25 cellular contexts compared by ENCODE assay signal in genomic region chr2:149049142-149049541, GRCh38. TPM values are rescaled to one million over a fixed set of nuclear protein-coding genes. Genes with fewer than 3 reads are reported as not detected.
DNase-seq lines count a peak whose midpoint lies in the region; ATAC-seq, FAIRE-seq and TF ChIP-seq lines count a peak whose summit lies in the region.
"Had no signal": no experiment of that assay in that cellular context is flagged by ENCODE, and none has a peak within 500 bp of the region (broad histone marks: within the 10 kb centered on the region; RNA-seq: fewer than 3 reads in every experiment).

No MANE protein-coding gene starts in this region.

- H3K4me3 Mint-ChIP-seq in activated CD4-positive, alpha-beta memory T cell treated with anti-CD3 and anti-CD28 coated beads, Interleukin-2, amount 10 ng/mL, durations not matched to agents 7 days and 5 days, result no peak overlapping the region
- H3K4me3 Mint-ChIP-seq: activated CD8-positive, alpha-beta memory T cell treated with anti-CD3 and anti-CD28 coated beads, Interleukin-2, amount 10 ng/mL, durations not matched to agents 7 days and 5 days; CD8-positive, alpha-beta T cell; neural crest cell; T-cell had no signal

- CTCF ChIA-PET in activated CD4-positive, alpha-beta memory T cell treated with anti-CD3 and anti-CD28 coated beads, Interleukin-2, amount 10 ng/mL, durations not matched to agents 7 days and 5 days (lab: Charles Lee), result interaction anchor here (1.2 kb wide), 1 partner anchor 8 kb away, joined by 3 read pairs; no protein-coding TSS in a partner anchor

- H3K79me2 ChIP-seq in osteoblast (ENCODE audit: insufficient read depth, low read length), result no peaks in the 10 kb centered on the region

- peak overlapping the region; percentile 78 for H3K27ac ChIP-seq in osteoblast (ENCODE audit: low read depth, low read length)
- H3K27ac ChIP-seq: cardiac muscle cell, HL-60, left lung had no signal

- H3K27me3 Mint-ChIP-seq in activated CD4-positive, alpha-beta memory T cell treated with anti-CD3 and anti-CD28 coated beads, Interleukin-2, amount 10 ng/mL, durations not matched to agents 7 days and 5 days, result peaks cover 32% of the 10 kb centered on the region

- H3K4me1 ChIP-seq in osteoblast (ENCODE audit: insufficient read depth, low read length), result peaks cover 15% of the 10 kb centered on the region
- H3K4me1 ChIP-seq: left lung had no signal

- peaks cover 3% of the 10 kb centered on the region for H3K36me3 Mint-ChIP-seq in activated CD4-positive, alpha-beta memory T cell treated with anti-CD3 and anti-CD28 coated beads, Interleukin-2, amount 10 ng/mL, durations not matched to agents 7 days and 5 days (ENCODE audit: low read depth)
- H3K36me3 Mint-ChIP-seq: activated CD8-positive, alpha-beta memory T cell treated with anti-CD3 and anti-CD28 coated beads, Interleukin-2, amount 10 ng/mL, durations not matched to agents 7 days and 5 days; CD8-positive, alpha-beta T cell; T-cell had no signal

- no peak for TF ChIP-seq CTCF in bronchial epithelial cell (IDR thresholded peaks at IDR 0.05; ENCODE audit: insufficient read depth, low read length, severe bottlenecking)
- no peak for TF ChIP-seq CTCF in osteoblast (IDR thresholded peaks at IDR 0.05; ENCODE audit: extremely low read depth, low read depth, low read length)

- DNase-seq in EL (peak; percentile 73), bronchial epithelial cell (ENCODE audit: low read depth) (peak; percentile 85), osteoblast (ENCODE audit: insufficient read length, low spot score, missing footprints) (no peak), NCI-H187 (lab: John Stamatoyannopoulos, UW) (no peak)
- DNase-seq in activated CD4-positive, alpha-beta memory T cell treated with anti-CD3 and anti-CD28 coated beads, Interleukin-2, amount 10 ng/mL, durations not matched to agents 7 days and 5 days, result no peak
- DNase-seq: activated CD4-positive, alpha-beta T cell treated with anti-CD3 and anti-CD28 coated beads for 4 hours; activated CD8-positive, alpha-beta memory T cell treated with anti-CD3 and anti-CD28 coated beads, Interleukin-2, amount 10 ng/mL, durations not matched to agents 7 days and 5 days; activated effector memory CD4-positive, alpha-beta T cell treated with Interleukin-2 at 50 U/mL for 16 hours; CD8-positive, alpha-beta T cell; left lung; mucosa of descending colon; NCI-H1092; NCI-H2081 treated with DMSO at 0.1 percent for 48 hours; NCI-H69; SHP77 treated with DMSO at 0.1 percent for 48 hours; T-cell had no signal

- H3K4me2 ChIP-seq in osteoblast (ENCODE audit: insufficient read depth, low read length), result no peak overlapping the region

- H3K4me3 ChIP-seq in bronchial epithelial cell (ENCODE audit: low read depth, low read length), result no peak overlapping the region
- H3K4me3 ChIP-seq in osteoblast (ENCODE audit: insufficient read depth, low read length), result no peak overlapping the region
- H3K4me3 ChIP-seq: cardiac muscle cell, left lung, mucosa of descending colon had no signal

- H3K9me3 ChIP-seq in osteoblast (ENCODE audit: low read depth, low read length), result no peaks in the 10 kb centered on the region
- H3K9me3 ChIP-seq: mucosa of descending colon had no signal

- H3K27me3 ChIP-seq in bronchial epithelial cell (ENCODE audit: control insufficient read depth, insufficient read depth, low read length) (no peaks in the 10 kb centered on the region), osteoblast (ENCODE audit: insufficient read depth, low read length) (no peaks in the 10 kb centered on the region)
- H3K27me3 ChIP-seq: cardiac muscle cell, left lung had no signal

- H2AFZ ChIP-seq in osteoblast (ENCODE audit: low read length), result no peak overlapping the region

- H3K27ac Mint-ChIP-seq in activated CD4-positive, alpha-beta memory T cell treated with anti-CD3 and anti-CD28 coated beads, Interleukin-2, amount 10 ng/mL, durations not matched to agents 7 days and 5 days, result no peak overlapping the region
- H3K27ac Mint-ChIP-seq: activated CD8-positive, alpha-beta memory T cell treated with anti-CD3 and anti-CD28 coated beads, Interleukin-2, amount 10 ng/mL, durations not matched to agents 7 days and 5 days; CD8-positive, alpha-beta T cell; T-cell had no signal

- no peak for FAIRE-seq in bronchial epithelial cell (lab: Jason Lieb, UNC)
- FAIRE-seq: H54 had no signal

- peaks cover 5% of the 10 kb centered on the region for H3K9me3 Mint-ChIP-seq in activated CD4-positive, alpha-beta memory T cell treated with anti-CD3 and anti-CD28 coated beads, Interleukin-2, amount 10 ng/mL, durations not matched to agents 7 days and 5 days

- H3K4me1 Mint-ChIP-seq in activated CD4-positive, alpha-beta memory T cell treated with anti-CD3 and anti-CD28 coated beads, Interleukin-2, amount 10 ng/mL, durations not matched to agents 7 days and 5 days, result peaks cover 12% of the 10 kb centered on the region
- H3K4me1 Mint-ChIP-seq: neural crest cell, T-cell had no signal

- peak; percentile 40 for ATAC-seq in HG03565 (IDR thresholded peaks at IDR 0.05; ENCODE audit: unreplicated experiment)
- no peak for ATAC-seq in HG02678 (IDR thresholded peaks at IDR 0.05; ENCODE audit: unreplicated experiment)
- ATAC-seq in GM21515 (IDR thresholded peaks at IDR 0.05; ENCODE audit: unreplicated experiment), result no peak
- ATAC-seq: activated CD8-positive, alpha-beta memory T cell treated with anti-CD3 and anti-CD28 coated beads, Interleukin-2, amount 10 ng/mL, durations not matched to agents 7 days and 5 days; CD8-positive, alpha-beta T cell; left lung; mucosa of descending colon; T-cell had no signal

- no peaks in the 10 kb centered on the region for H4K20me1 ChIP-seq in osteoblast (ENCODE audit: insufficient read depth, low read length)

- POLR2A ChIA-PET in activated CD4-positive, alpha-beta memory T cell treated with anti-CD3 and anti-CD28 coated beads, Interleukin-2, amount 10 ng/mL, durations not matched to agents 7 days and 5 days (lab: Charles Lee), result no interaction called here

- H3K36me3 ChIP-seq in bronchial epithelial cell (ENCODE audit: control insufficient read depth, insufficient read depth, low read length), result no peaks in the 10 kb centered on the region
- H3K36me3 ChIP-seq in osteoblast (ENCODE audit: insufficient read depth, low read length), result no peaks in the 10 kb centered on the region
- H3K36me3 ChIP-seq: cardiac muscle cell, left lung had no signal

RNA-seq across cellular contexts. Expression of gene LYPD6B, which starts 10.6 kb away (rescaled TPM):
- total RNA-seq in bronchial epithelial cell, result 14.7 and 34.2 TPM in 2 replicates
- 2.5 and 2.9 TPM in 2 replicates for total RNA-seq in osteoblast
- under 1 TPM in 1 of 2 experiments, not detected in 1; 0.20 TPM for total RNA-seq in activated CD4-positive, alpha-beta memory T cell treated with anti-CD3 and anti-CD28 coated beads, Interleukin-2, amount 10 ng/mL, durations not matched to agents 7 days and 5 days
- total RNA-seq: activated CD8-positive, alpha-beta memory T cell treated with anti-CD3 and anti-CD28 coated beads, Interleukin-2, amount 10 ng/mL, durations not matched to agents 7 days and 5 days; CD8-positive, alpha-beta T cell; dermis microvascular lymphatic vessel endothelial cell; neural crest cell; OCI-LY7; T-cell had no signal

Comparison
In these comparisons a context has a peak if more than half of its experiments do, and no peak if none do; other contexts are left out.
1. DNase-seq: peak in EL (single experiment) and bronchial epithelial cell (single experiment); none in osteoblast (single experiment), activated CD4-positive, alpha-beta memory T cell treated with anti-CD3 and anti-CD28 coated beads, Interleukin-2, amount 10 ng/mL, durations not matched to agents 7 days and 5 days (single experiment) and NCI-H187 (0 of 2).